20 cellular contexts compared by ENCODE assay signal in the genomic region with DNA sequence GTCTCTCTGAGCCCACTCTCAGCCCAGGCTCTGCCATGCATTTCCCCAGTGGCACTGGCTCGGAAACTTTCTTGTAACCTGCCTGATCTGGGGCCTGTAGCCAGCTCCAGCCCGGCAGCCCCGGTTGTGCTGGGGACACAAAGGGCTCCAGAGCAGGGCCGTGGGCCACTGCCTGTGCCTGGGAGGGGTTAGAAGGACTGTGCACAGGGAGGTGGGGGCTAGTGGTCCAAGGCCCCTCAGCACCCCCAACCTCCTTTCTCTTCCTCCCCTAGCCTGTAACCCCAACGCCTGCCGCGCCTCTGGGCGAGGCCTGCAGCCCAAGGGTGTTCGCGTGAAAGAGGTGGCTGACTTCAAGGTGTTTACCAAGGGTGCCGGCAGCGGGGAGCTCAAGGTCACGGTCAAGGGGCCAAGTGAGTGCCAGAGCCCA. TPM values are rescaled to one million over a fixed set of nuclear protein-coding genes. Genes with fewer than 3 reads are reported as not detected.
DNase-seq lines count a peak whose midpoint lies in the region; ATAC-seq and TF ChIP-seq lines count a peak whose summit lies in the region.
"Had no signal": no experiment of that assay in that cellular context is flagged by ENCODE, and none has a peak within 500 bp of the region (broad histone marks: within the 10 kb centered on the region; RNA-seq: fewer than 3 reads in every experiment).

No MANE protein-coding gene starts in this region.

- H3K4me1 ChIP-seq in gastroesophageal sphincter (peaks cover 0 to 44% (median 18%) of the 10 kb centered on the region in 3 donors), muscle layer of colon (ENCODE audit: insufficient read depth, low read length) (peaks cover 20% of the 10 kb centered on the region), upper lobe of right lung (no peaks in the 10 kb centered on the region)

- H3K27ac Mint-ChIP-seq in activated naive CD8-positive, alpha-beta T cell treated with anti-CD3 and anti-CD28 coated beads, Interleukin-2, amount 10 ng/mL, durations not matched to agents 7 days and 5 days, result no peak overlapping the region
- no peak overlapping the region for H3K27ac Mint-ChIP-seq in activated naive CD8-positive, alpha-beta T cell treated with anti-CD3 and anti-CD28 coated beads for 36 hours
- H3K27ac Mint-ChIP-seq: CD14-positive monocyte had no signal

- H3K36me3 Mint-ChIP-seq in activated naive CD8-positive, alpha-beta T cell treated with anti-CD3 and anti-CD28 coated beads, Interleukin-2, amount 10 ng/mL, durations not matched to agents 7 days and 5 days, result no peaks in the 10 kb centered on the region
- H3K36me3 Mint-ChIP-seq in activated naive CD8-positive, alpha-beta T cell treated with anti-CD3 and anti-CD28 coated beads for 36 hours, result no peaks in the 10 kb centered on the region
- H3K36me3 Mint-ChIP-seq: CD14-positive monocyte had no signal

- peaks cover 0 to 100% of the 10 kb centered on the region in 2 donors for H3K36me3 ChIP-seq in gastroesophageal sphincter
- H3K36me3 ChIP-seq in muscle layer of colon (ENCODE audit: insufficient read depth, low read length), result peaks cover 99% of the 10 kb centered on the region
- no peaks in the 10 kb centered on the region for H3K36me3 ChIP-seq in upper lobe of right lung

- no peak for ATAC-seq in activated naive CD8-positive, alpha-beta T cell treated with anti-CD3 and anti-CD28 coated beads, Interleukin-2, amount 10 ng/mL, durations not matched to agents 7 days and 5 days (ENCODE audit: low read depth)
- no peak for ATAC-seq in gastroesophageal sphincter
- ATAC-seq in upper lobe of right lung, result no peak

- no peak overlapping the region for H3K9ac ChIP-seq in muscle layer of colon (ENCODE audit: low read length)

- intact Hi-C loops in upper lobe of right lung (cut with DNase I), result no loop called here

- peak overlapping the region in 3 of 4 donors; percentile 59 to 96 (median 94) for H3K27ac ChIP-seq in gastroesophageal sphincter
- peak overlapping the region; percentile 1 for H3K27ac ChIP-seq in muscle layer of colon (ENCODE audit: low read depth, low read length)
- no peak overlapping the region for H3K27ac ChIP-seq in upper lobe of right lung
- H3K27ac ChIP-seq: 22Rv1 had no signal

- DNase-seq in activated naive CD8-positive, alpha-beta T cell treated with anti-CD3 and anti-CD28 coated beads, Interleukin-2, amount 10 ng/mL, durations not matched to agents 7 days and 5 days, result peak; percentile 27
- no peak for DNase-seq in activated naive CD8-positive, alpha-beta T cell treated with anti-CD3 and anti-CD28 coated beads for 36 hours
- DNase-seq in upper lobe of right lung (peak; percentile 61), RPMI8226 (no peak), EL (no peak)
- no peak for DNase-seq in activated CD4-positive, alpha-beta T cell treated with anti-CD3 and anti-CD28 coated beads for 1 hour
- DNase-seq: AML-193, DMS79, KBM-7, MV-4-11, NCI-H1417, NCI-H187, NCI-H2227 treated with DMSO at 0.1 percent for 48 hours, NCI-H510A treated with DMSO at 0.1 percent for 48 hours, NCI-H82, OCI-M1 had no signal

- WGBS in gastroesophageal sphincter (ENCODE audit: low coverage in 1 of 2), 2 donors, result no CpG with 5 or more reads among the region's 13 CpGs

- TF ChIP-seq CTCF in gastroesophageal sphincter (IDR thresholded peaks at IDR 0.05) (no peak), upper lobe of right lung (IDR thresholded peaks at IDR 0.05) (no peak)

- H3K4me3 Mint-ChIP-seq in activated naive CD8-positive, alpha-beta T cell treated with anti-CD3 and anti-CD28 coated beads, Interleukin-2, amount 10 ng/mL, durations not matched to agents 7 days and 5 days, result no peak overlapping the region
- H3K4me3 Mint-ChIP-seq in activated naive CD8-positive, alpha-beta T cell treated with anti-CD3 and anti-CD28 coated beads for 36 hours, result no peak overlapping the region
- H3K4me3 Mint-ChIP-seq: CD14-positive monocyte had no signal

- TF ChIP-seq POLR2A in gastroesophageal sphincter (IDR thresholded peaks at IDR 0.05), result no peak

- no peaks in the 10 kb centered on the region for H3K9me3 Mint-ChIP-seq in activated naive CD8-positive, alpha-beta T cell treated with anti-CD3 and anti-CD28 coated beads, Interleukin-2, amount 10 ng/mL, durations not matched to agents 7 days and 5 days
- H3K9me3 Mint-ChIP-seq in activated naive CD8-positive, alpha-beta T cell treated with anti-CD3 and anti-CD28 coated beads for 36 hours, result no peaks in the 10 kb centered on the region
- H3K9me3 Mint-ChIP-seq: CD14-positive monocyte had no signal

- no peaks in the 10 kb centered on the region for H3K27me3 Mint-ChIP-seq in activated naive CD8-positive, alpha-beta T cell treated with anti-CD3 and anti-CD28 coated beads, Interleukin-2, amount 10 ng/mL, durations not matched to agents 7 days and 5 days
- no peaks in the 10 kb centered on the region for H3K27me3 Mint-ChIP-seq in activated naive CD8-positive, alpha-beta T cell treated with anti-CD3 and anti-CD28 coated beads for 36 hours

- POLR2A ChIA-PET in activated naive CD8-positive, alpha-beta T cell treated with anti-CD3 and anti-CD28 coated beads, Interleukin-2, amount 10 ng/mL, durations not matched to agents 7 days and 5 days (lab: Charles Lee), result no interaction called here

- H3K4me1 Mint-ChIP-seq in activated naive CD8-positive, alpha-beta T cell treated with anti-CD3 and anti-CD28 coated beads, Interleukin-2, amount 10 ng/mL, durations not matched to agents 7 days and 5 days, result peaks cover 1% of the 10 kb centered on the region
- peaks cover 4% of the 10 kb centered on the region for H3K4me1 Mint-ChIP-seq in activated naive CD8-positive, alpha-beta T cell treated with anti-CD3 and anti-CD28 coated beads for 36 hours

- H3K9me3 ChIP-seq in gastroesophageal sphincter, result no peaks in the 10 kb centered on the region
- no peaks in the 10 kb centered on the region for H3K9me3 ChIP-seq in muscle layer of colon (ENCODE audit: low read length)
- no peaks in the 10 kb centered on the region for H3K9me3 ChIP-seq in upper lobe of right lung

- no peak for TF ChIP-seq EP300 in gastroesophageal sphincter (IDR thresholded peaks at IDR 0.05)

- H3K27me3 ChIP-seq in gastroesophageal sphincter, result no peaks in the 10 kb centered on the region
- no peaks in the 10 kb centered on the region for H3K27me3 ChIP-seq in muscle layer of colon (ENCODE audit: control insufficient read depth in 1 of 2, insufficient read depth in 2 of 2, low read length in 2 of 2)
- no peaks in the 10 kb centered on the region for H3K27me3 ChIP-seq in upper lobe of right lung

- H3K4me3 ChIP-seq in gastroesophageal sphincter, result no peak overlapping the region
- no peak overlapping the region for H3K4me3 ChIP-seq in muscle layer of colon (ENCODE audit: low read depth in 1 of 2, low read length in 2 of 2)
- H3K4me3 ChIP-seq in upper lobe of right lung, result no peak overlapping the region

RNA-seq across cellular contexts. Expression of a gene that starts 9.6 kb away (rescaled TPM):
- not detected for total RNA-seq in activated naive CD8-positive, alpha-beta T cell treated with anti-CD3 and anti-CD28 coated beads, Interleukin-2, amount 10 ng/mL, durations not matched to agents 7 days and 5 days
- total RNA-seq in activated naive CD8-positive, alpha-beta T cell treated with anti-CD3 and anti-CD28 coated beads for 36 hours, result under 1 TPM; 0.12 to 0.23 TPM
- total RNA-seq in gastroesophageal sphincter (1,000 to 10,000 TPM in 1 of 4 donors, 100 to 1,000 TPM in 3; 308 to 1,162 (median 401) TPM), upper lobe of right lung (7.7 TPM)

RNA-seq across cellular contexts. Expression of a gene that starts 22.9 kb away (rescaled TPM):
- total RNA-seq in activated naive CD8-positive, alpha-beta T cell treated with anti-CD3 and anti-CD28 coated beads, Interleukin-2, amount 10 ng/mL, durations not matched to agents 7 days and 5 days, result 100 to 1,000 TPM; 134 TPM
- total RNA-seq in activated naive CD8-positive, alpha-beta T cell treated with anti-CD3 and anti-CD28 coated beads for 36 hours, result 100 to 1,000 TPM; 125 to 127 TPM
- total RNA-seq in gastroesophageal sphincter (100 to 1,000 TPM in 1 of 4 donors, 10 to 100 TPM in 3; 67.7 to 101 (median 84.5) TPM), upper lobe of right lung (180 TPM)

RNA-seq across cellular contexts. Expression of a gene that starts 48.0 kb away (rescaled TPM):
- 10 to 100 TPM; 13.8 to 14.5 TPM for total RNA-seq in activated naive CD8-positive, alpha-beta T cell treated with anti-CD3 and anti-CD28 coated beads, Interleukin-2, amount 10 ng/mL, durations not matched to agents 7 days and 5 days
- 10 to 100 TPM; 10.8 to 11.0 TPM for total RNA-seq in activated naive CD8-positive, alpha-beta T cell treated with anti-CD3 and anti-CD28 coated beads for 36 hours
- total RNA-seq in gastroesophageal sphincter, result 10 to 100 TPM; 14.5 to 46.9 (median 21.5) TPM
- total RNA-seq in upper lobe of right lung, result 3.1 TPM

Comparison
In these comparisons a context has a peak if more than half of its experiments do, and no peak if none do; other contexts are left out.
1. DNase-seq: peak in activated naive CD8-positive, alpha-beta T cell treated with anti-CD3 and anti-CD28 coated beads, Interleukin-2, amount 10 ng/mL, durations not matched to agents 7 days and 5 days (single experiment) and upper lobe of right lung (single experiment); none in activated naive CD8-positive, alpha-beta T cell treated with anti-CD3 and anti-CD28 coated beads for 36 hours (single experiment), RPMI8226 (single experiment), EL (single experiment) and activated CD4-positive, alpha-beta T cell treated with anti-CD3 and anti-CD28 coated beads for 1 hour (single experiment).
2. RNA of a gene that starts 9.6 kb away (total RNA-seq): 308 to 1,162 TPM in gastroesophageal sphincter; 7.7 TPM in upper lobe of right lung (single experiment), 0.12 to 0.23 TPM in activated naive CD8-positive, alpha-beta T cell treated with anti-CD3 and anti-CD28 coated beads for 36 hours and not detected in activated naive CD8-positive, alpha-beta T cell treated with anti-CD3 and anti-CD28 coated beads, Interleukin-2, amount 10 ng/mL, durations not matched to agents 7 days and 5 days; every median in the first group is over 10 times any median in the second.